In genomic region chr2:174004900-174005605, GRCh38 we compare ENCODE assay signal across 9 cellular contexts. TPM values are rescaled to one million over a fixed set of nuclear protein-coding genes. Genes with fewer than 3 reads are reported as not detected.
DNase-seq lines count a peak whose midpoint lies in the region; ATAC-seq, FAIRE-seq and TF ChIP-seq lines count a peak whose summit lies in the region.
"Had no signal": no experiment of that assay in that cellular context is flagged by ENCODE, and none has a peak within 500 bp of the region (broad histone marks: within the 10 kb centered on the region; RNA-seq: fewer than 3 reads in every experiment).

No MANE protein-coding gene starts in this region.

- no peaks in the 10 kb centered on the region for H3K27me3 ChIP-seq in bronchial epithelial cell (ENCODE audit: control insufficient read depth, insufficient read depth, low read length)
- H3K27me3 ChIP-seq in WERI-Rb-1 (ENCODE audit: insufficient read depth, low read depth, severe bottlenecking) = no peaks in the 10 kb centered on the region
- no peaks in the 10 kb centered on the region for H3K27me3 ChIP-seq in Karpas-422 (ENCODE audit: low read length)

- H3K4me1 ChIP-seq in Karpas-422 (ENCODE audit: low read length) = no peaks in the 10 kb centered on the region

- no peak for TF ChIP-seq CTCF in bronchial epithelial cell (IDR thresholded peaks at IDR 0.05; ENCODE audit: insufficient read depth, low read length, severe bottlenecking)
- no peak for TF ChIP-seq CTCF in WERI-Rb-1 (IDR thresholded peaks at IDR 0.05; ENCODE audit: low read depth, low read length)

- H3K9me3 ChIP-seq in WERI-Rb-1 (ENCODE audit: severe bottlenecking) = no peaks in the 10 kb centered on the region
- H3K9me3 ChIP-seq in Karpas-422 (ENCODE audit: low read length) = no peaks in the 10 kb centered on the region

- no peaks in the 10 kb centered on the region for H3K79me2 ChIP-seq in Karpas-422 (ENCODE audit: low read length)

- intact Hi-C loops in sciatic nerve (cut with DNase I) = no loop called here

- no peak for FAIRE-seq in bronchial epithelial cell (lab: Jason Lieb, UNC)
- FAIRE-seq: GM19239 had no signal

- peak; percentile 79 for ATAC-seq in GM18870 (IDR thresholded peaks at IDR 0.05; ENCODE audit: unreplicated experiment)
- peak; percentile 81 for ATAC-seq in HG03039 (IDR thresholded peaks at IDR 0.05; ENCODE audit: unreplicated experiment)
- ATAC-seq in sciatic nerve = peak; percentile 71

- no peak overlapping the region for H2AFZ ChIP-seq in Karpas-422 (ENCODE audit: low read length)

- H3K9ac ChIP-seq in Karpas-422 (ENCODE audit: low read length) = no peak overlapping the region

- H3K36me3 ChIP-seq in bronchial epithelial cell (ENCODE audit: control insufficient read depth, insufficient read depth, low read length) (no peaks in the 10 kb centered on the region), WERI-Rb-1 (no peaks in the 10 kb centered on the region), Karpas-422 (ENCODE audit: insufficient read depth, low read length) (no peaks in the 10 kb centered on the region)

- H3K4me3 ChIP-seq in bronchial epithelial cell (ENCODE audit: low read depth, low read length) (no peak overlapping the region), WERI-Rb-1 (ENCODE audit: low read depth, low read length) (no peak overlapping the region), Karpas-422 (ENCODE audit: low read length) (no peak overlapping the region)

- no peak overlapping the region for H3K4me2 ChIP-seq in Karpas-422 (ENCODE audit: low read depth, low read length, poor library complexity, severe bottlenecking)

- H3K27ac ChIP-seq in WERI-Rb-1 (no peak overlapping the region), caudate nucleus (ENCODE audit: low read depth, low read length) (no peak overlapping the region), Karpas-422 (ENCODE audit: low read length) (no peak overlapping the region)

- no peaks in the 10 kb centered on the region for H4K20me1 ChIP-seq in Karpas-422 (ENCODE audit: insufficient read depth, low read depth, low read length)

- no peaks in the 10 kb centered on the region for H3K9me2 ChIP-seq in Karpas-422 (replicated peaks; ENCODE audit: insufficient read depth, low read length)

- DNase-seq in bronchial epithelial cell (ENCODE audit: low read depth) (peak; percentile 83), sciatic nerve (ENCODE audit: low spot score) (no peak), WERI-Rb-1 (no peak), caudate nucleus (lab: John Stamatoyannopoulos, UW) (no peak), Karpas-422 (no peak), SW480 (ENCODE audit: low spot score) (no peak)

RNA-seq across cellular contexts. Expression of gene SP3, which starts 39.9 kb away (rescaled TPM):
- total RNA-seq in bronchial epithelial cell = 87.7 and 104 TPM in 2 replicates
- total RNA-seq in sciatic nerve = 93.5 TPM
- 109 and 139 TPM in 2 replicates for total RNA-seq in Karpas-422 (2014; rRNA removed; shearing (Covaris generic); ENCODE audit: low replicate concordance)
